ENCODE assay signal across 14 cellular contexts in the genomic region with DNA sequence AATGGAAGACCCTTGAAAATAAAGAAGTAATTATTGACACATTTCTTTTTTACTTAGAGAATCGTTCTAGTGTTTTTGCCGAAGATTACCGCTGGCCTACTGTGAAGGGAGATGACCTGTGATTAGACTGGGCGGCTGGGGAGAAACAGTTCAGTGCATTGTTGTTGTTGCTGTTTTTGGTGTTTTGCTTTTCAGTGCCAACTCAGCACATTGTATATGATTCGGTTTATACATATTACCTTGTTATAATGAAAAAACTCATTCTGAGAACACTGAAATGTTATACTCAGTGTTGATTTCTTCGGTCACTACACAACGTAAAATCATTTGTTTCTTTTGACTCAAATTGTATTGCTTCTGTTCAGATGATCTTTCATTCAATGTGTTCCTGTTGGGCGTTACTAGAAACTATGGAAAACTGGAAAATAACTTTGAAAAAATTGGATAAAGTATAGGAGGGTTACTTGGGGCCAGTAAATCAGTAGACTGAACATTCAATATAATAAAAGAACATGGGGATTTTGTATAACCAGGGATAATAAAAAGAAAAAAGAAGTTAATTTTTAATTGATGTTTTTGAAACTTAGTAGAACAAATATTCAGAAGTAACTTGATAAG. TPM values are rescaled to one million over a fixed set of nuclear protein-coding genes. Genes with fewer than 3 reads are reported as not detected.
DNase-seq lines count a peak whose midpoint lies in the region; ATAC-seq, FAIRE-seq and TF ChIP-seq lines count a peak whose summit lies in the region.
"Had no signal": no experiment of that assay in that cellular context is flagged by ENCODE, and none has a peak within 500 bp of the region (broad histone marks: within the 10 kb centered on the region; RNA-seq: fewer than 3 reads in every experiment).

No MANE protein-coding gene starts in this region.

- H3K4me3 ChIP-seq in SK-N-SH (ENCODE audit: low read depth in 2 of 2, low read length in 1 of 2), result peak overlapping the region; percentile 10 to 83; a peak in 3 of 4 replicates
- H3K4me3 ChIP-seq: cardiac muscle cell, mucosa of descending colon, testis had no signal

- no peaks in the 10 kb centered on the region for H3K27me3 ChIP-seq in SK-N-SH (ENCODE audit: insufficient read depth)
- no peaks in the 10 kb centered on the region for H3K27me3 ChIP-seq in H9 (ENCODE audit: insufficient read depth, low read length)
- H3K27me3 ChIP-seq: testis had no signal

- no peak overlapping the region for H4K91ac ChIP-seq in H9 (ENCODE audit: insufficient read length, low read depth, low read length)

- H2BK12ac ChIP-seq in H9 (ENCODE audit: insufficient read length, low read depth, low read length), result no peak overlapping the region

- H3K9me3 ChIP-seq in SK-N-SH (no peaks in the 10 kb centered on the region), H9 (ENCODE audit: control insufficient read depth, low read depth, low read length) (no peaks in the 10 kb centered on the region)
- H3K9me3 ChIP-seq: mucosa of descending colon, testis had no signal

- peaks cover 58% of the 10 kb centered on the region for H3K79me2 ChIP-seq in SK-N-SH (ENCODE audit: insufficient read depth)
- peaks cover 18% of the 10 kb centered on the region; the same call in 1 of the 2 replicates for H3K79me2 ChIP-seq in H9 (ENCODE audit: insufficient read depth, low read length)

- H3K79me1 ChIP-seq in H9 (ENCODE audit: insufficient read depth, low read depth, low read length, poor library complexity, severe bottlenecking), result no peaks in the 10 kb centered on the region

- no peak; the same call in 1 of the 2 replicates for TF ChIP-seq POLR2A in GM12891 (IDR thresholded peaks at IDR 0.05; ENCODE audit: low read depth, low read length)

- no peak for ATAC-seq in SK-N-SH treated with all-trans-retinoic acid at 6 μM for 48 hours
- ATAC-seq in activated T-helper 17 cell treated with anti-CD3 and anti-CD28 coated beads, Interleukin-2, amount 50 U/mL, for 72 hours (replicated peaks), result no peak
- ATAC-seq in naive B cell (ENCODE audit: low read depth in 2 of 2), result no peak
- no peak for ATAC-seq in GM19463 (IDR thresholded peaks at IDR 0.05; ENCODE audit: unreplicated experiment)
- ATAC-seq: mucosa of descending colon had no signal

- no peak overlapping the region for H3K4ac ChIP-seq in H9 (ENCODE audit: low read depth, low read length)

- H3K23me2 ChIP-seq in H9 (ENCODE audit: insufficient read length, low read depth, low read length, poor library complexity, severe bottlenecking), result peaks cover 15% of the 10 kb centered on the region

- peak overlapping the region; percentile 93 to 94 for H3K4me3 Mint-ChIP-seq in H9
- peak overlapping the region; percentile 96 for H3K4me3 Mint-ChIP-seq in activated T-helper 17 cell treated with anti-CD3 and anti-CD28 coated beads, Interleukin-2, amount 50 U/mL, for 72 hours
- H3K4me3 Mint-ChIP-seq in naive B cell, result peak overlapping the region in 3 of 8 donors; percentile 75 to 94 (median 76)

- TF ChIP-seq EP300 in SK-N-SH (IDR thresholded peaks at IDR 0.05; ENCODE audit: borderline replicate concordance in 1 of 2, low read depth in 1 of 2, low read length in 1 of 2), result no peak

- FAIRE-seq in GM12891 (lab: Jason Lieb, UNC), result no peak

- DNase-seq in SK-N-SH (no peak), H9 (no peak), naive B cell (no peak), GM12891 (ENCODE audit: insufficient read length, low spot score) (no peak), COLO668 (lab: John Stamatoyannopoulos, UW; ENCODE audit: unreplicated experiment) (no peak)
- DNase-seq: erythroblast, mucosa of descending colon, NCI-H1436 treated with DMSO at 0.1 percent for 48 hours, SW 1271, testis had no signal

- CTCF ChIA-PET in SK-N-SH (lab: Yijun Ruan, JAX), result interaction anchor here (3.3 kb wide), 1 partner anchor 85 kb away, joined by 11 read pairs; no protein-coding TSS in a partner anchor

- H3F3A ChIP-seq in SK-N-SH (replicated peaks; ENCODE audit: insufficient read depth), result peaks cover 41% of the 10 kb centered on the region

- H4K20me1 ChIP-seq in SK-N-SH (ENCODE audit: insufficient read depth) (peaks cover 28% of the 10 kb centered on the region), H9 (ENCODE audit: control insufficient read depth, insufficient read depth, insufficient read length) (no peaks in the 10 kb centered on the region)

- POLR2A ChIA-PET in SK-N-SH (lab: Yijun Ruan, JAX), result no interaction called here

- H2BK20ac ChIP-seq in H9 (ENCODE audit: low read depth, low read length, poor library complexity, severe bottlenecking), result no peak overlapping the region

- 92% methylated on average over 8 of the region's 8 CpGs for WGBS in SK-N-SH (ENCODE audit: low lambda C conversion rate)
- WGBS in H9 (ENCODE audit: extremely low coverage, insufficient read length, low lambda C conversion rate), result no CpG with 5 or more reads among the region's 8 CpGs

- H3K4me1 Mint-ChIP-seq in H9 (peaks cover 52 to 59% of the 10 kb centered on the region in 2 experiments), naive B cell (peaks cover 67 to 79% (median 69%) of the 10 kb centered on the region in 3 donors)
- H3K4me1 Mint-ChIP-seq in activated T-helper 17 cell treated with anti-CD3 and anti-CD28 coated beads, Interleukin-2, amount 50 U/mL, for 72 hours, result peaks cover 50% of the 10 kb centered on the region

- peaks cover 21 to 23% of the 10 kb centered on the region in 2 experiments for H3K36me3 ChIP-seq in SK-N-SH (replicated peaks in 1 of 2; ENCODE audit: control insufficient read depth in 1 of 2, insufficient read depth in 2 of 2, low read length in 1 of 2)
- H3K36me3 ChIP-seq: cardiac muscle cell had no signal

- H3K9me3 Mint-ChIP-seq in H9 (no peaks in the 10 kb centered on the region; a peak in 2 of 5 replicates), naive B cell (no peaks in the 10 kb centered on the region)
- H3K9me3 Mint-ChIP-seq in activated T-helper 17 cell treated with anti-CD3 and anti-CD28 coated beads, Interleukin-2, amount 50 U/mL, for 72 hours, result peaks cover 3% of the 10 kb centered on the region

- H3K14ac ChIP-seq in H9 (ENCODE audit: insufficient read depth, low read length), result no peak overlapping the region

- no peak overlapping the region for H3K18ac ChIP-seq in H9 (ENCODE audit: insufficient read length, low read depth, low read length)

- no peak overlapping the region for H2BK15ac ChIP-seq in H9 (ENCODE audit: low read depth, low read length)

- H3K9ac ChIP-seq in SK-N-SH (no peak overlapping the region; the same call in 1 of the 2 replicates), H9 (ENCODE audit: extremely low read depth, insufficient read length, low read length) (peak overlapping the region; percentile 81)

- H3K9me2 ChIP-seq in SK-N-SH, result no peaks in the 10 kb centered on the region

- H3K4me1 ChIP-seq in SK-N-SH (ENCODE audit: control insufficient read depth in 1 of 2, insufficient read depth in 2 of 2, low read depth in 1 of 2, low read length in 1 of 2) (peaks cover 21 to 24% of the 10 kb centered on the region in 2 experiments; a peak in 3 of 4 replicates), H9 (ENCODE audit: insufficient read depth, low read length) (peaks cover 5% of the 10 kb centered on the region)

- H4K8ac ChIP-seq in H9 (replicated peaks; ENCODE audit: insufficient read length, low read depth, low read length), result no peak overlapping the region

- no peak overlapping the region for H3K23ac ChIP-seq in H9 (ENCODE audit: insufficient read length, low read depth, low read length)

- H2AK5ac ChIP-seq in H9 (ENCODE audit: insufficient read length, low read length), result no peak overlapping the region

- no peak overlapping the region for H3K56ac ChIP-seq in H9 (ENCODE audit: insufficient read length, low read depth, low read length)

- H2BK5ac ChIP-seq in H9 (ENCODE audit: insufficient read length, low read length), result no peak overlapping the region

- no peak overlapping the region for H4K5ac ChIP-seq in H9 (ENCODE audit: insufficient read length, low read depth, low read length)

- H3K27me3 Mint-ChIP-seq in H9 (ENCODE audit: low read depth) (no peaks in the 10 kb centered on the region), naive B cell (no peaks in the 10 kb centered on the region)
- H3K27me3 Mint-ChIP-seq in activated T-helper 17 cell treated with anti-CD3 and anti-CD28 coated beads, Interleukin-2, amount 50 U/mL, for 72 hours, result no peaks in the 10 kb centered on the region

- H2BK120ac ChIP-seq in H9 (ENCODE audit: low read depth, low read length, poor library complexity, severe bottlenecking), result no peak overlapping the region

- H3K27ac Mint-ChIP-seq in H9 (peak overlapping the region in 1 of 3 experiments; percentile 94; a peak in 4 of 7 replicates), naive B cell (peak overlapping the region in 5 of 6 donors; percentile 57 to 96 (median 89))
- peak overlapping the region; percentile 99 for H3K27ac Mint-ChIP-seq in activated T-helper 17 cell treated with anti-CD3 and anti-CD28 coated beads, Interleukin-2, amount 50 U/mL, for 72 hours

- no peak for TF ChIP-seq RAD21 in SK-N-SH (IDR thresholded peaks at IDR 0.05; ENCODE audit: low read length)

- TF ChIP-seq CTCF in SK-N-SH (IDR thresholded peaks at IDR 0.05) (no peak), H9 (conservative IDR thresholded peaks at IDR 0.05) (no peak)

- H3T11ph ChIP-seq in H9 (ENCODE audit: low read length), result no peak overlapping the region

- H2AFZ ChIP-seq in SK-N-SH (ENCODE audit: low read depth) (no peak overlapping the region), H9 (ENCODE audit: low read length) (no peak overlapping the region)

- H3K4me2 ChIP-seq in SK-N-SH (peak overlapping the region; percentile 89), H9 (ENCODE audit: insufficient read depth, insufficient read length, low read length) (peak overlapping the region; percentile 83)

- H3K27ac ChIP-seq in SK-N-SH (ENCODE audit: low read depth in 2 of 2, low read length in 1 of 2), result peak overlapping the region in 1 of 2 experiments; percentile 91; a peak in 1 of 4 replicates
- no peak overlapping the region for H3K27ac ChIP-seq in H9 (ENCODE audit: insufficient read length, low read depth, low read length)
- H3K27ac ChIP-seq: cardiac muscle cell, testis had no signal

- H3K36me3 Mint-ChIP-seq in H9 (ENCODE audit: insufficient read depth in 1 of 3, low read depth in 3 of 3), result peaks cover 31 to 39% (median 35%) of the 10 kb centered on the region in 3 experiments
- H3K36me3 Mint-ChIP-seq in activated T-helper 17 cell treated with anti-CD3 and anti-CD28 coated beads, Interleukin-2, amount 50 U/mL, for 72 hours (ENCODE audit: low read depth), result peaks cover 61% of the 10 kb centered on the region
- H3K36me3 Mint-ChIP-seq in naive B cell, result peaks cover 0 to 11% of the 10 kb centered on the region in 2 donors

TF ChIP-seq in SK-N-SH treated with all-trans-retinoic acid at 6 μM for 48 hours, 23 proteins besides CTCF, POLR2A, EP300 and RAD21 (continues in another document):
- TF ChIP-seq SNAI2 (CRISPR knock-in tag; IDR thresholded peaks at IDR 0.05), result no peak

RNA-seq across cellular contexts. Expression of a gene that starts 3.3 kb away (rescaled TPM):
- polyA plus RNA-seq in SK-N-SH (2012; rRNA removed) (74.5 and 76.9 TPM in 2 replicates), naive B cell (ENCODE audit: low read depth in 6 of 6) (100 to 1,000 TPM in 5 of 6 donors, 10 to 100 TPM in 1; 94.5 to 224 (median 158) TPM)
- 79.4 and 117 TPM in 2 replicates for polyA plus RNA-seq in SK-N-SH (2012; cell fraction: cytosol; rRNA removed)
- polyA plus RNA-seq in SK-N-SH (2012; cell fraction: nucleus; rRNA removed), result 37.4 and 69.3 TPM in 2 replicates
- 149 and 152 TPM in 2 replicates for total RNA-seq in H9 (2021)
- 10 to 100 TPM; 62.7 to 83.1 TPM for total RNA-seq in activated T-helper 17 cell treated with anti-CD3 and anti-CD28 coated beads, Interleukin-2, amount 50 U/mL, for 72 hours
- polyA plus RNA-seq in GM12891 (2012; ENCODE audit: low read depth, missing spikeins), result 62.3 TPM
